In genomic region chr4:152605641-152606304, GRCh38 we compare ENCODE assay signal across 11 cellular contexts.
A peak's percentile ranks its signal among the peaks of the same experiment; 100 is the strongest.
DNase-seq lines count a peak whose midpoint lies in the region; ATAC-seq and TF ChIP-seq lines count a peak whose summit lies in the region.
"Had no signal": no experiment of that assay in that cellular context is flagged by ENCODE, and none has a peak within 500 bp of the region (broad histone marks: within the 10 kb centered on the region; RNA-seq: fewer than 3 reads in every experiment).

No MANE protein-coding gene starts in this region.

- H3K27ac ChIP-seq in VCaP (peak overlapping the region; percentile 58; the same call in 1 of the 2 replicates), skin epidermis (peak overlapping the region in 11 of 21 experiments; percentile 9 to 72 (median 48)), transverse colon (no peak overlapping the region)

- no peaks in the 10 kb centered on the region for H3K27me3 ChIP-seq in transverse colon
- H3K27me3 ChIP-seq: esophagus squamous epithelium had no signal

- intact Hi-C loops in left ventricle myocardium superior (cut with micrococcal nuclease) (no loop called here), transverse colon (cut with DNase I; ENCODE audit: low total_unique reads) (no loop called here)

- TF ChIP-seq CTCF in VCaP (conservative IDR thresholded peaks at IDR 0.05): no peak
- no peak for TF ChIP-seq CTCF in GM10248 (IDR thresholded peaks at IDR 0.05; ENCODE audit: control extremely low read depth, extremely low read depth, low read depth, missing control alignments)
- TF ChIP-seq CTCF in transverse colon (IDR thresholded peaks at IDR 0.05): no peak

- DNase-seq in HT1080 (ENCODE audit: low read depth) (peak; percentile 72), left ventricle myocardium superior (no peak), SIG-M5 treated with dmso at 0.1 percent for 504 hours (lab: John Stamatoyannopoulos, UW; ENCODE audit: unreplicated experiment) (no peak), GM10248 (ENCODE audit: extremely low spot score) (no peak), transverse colon (no peak), NCI-H226 (no peak)
- DNase-seq: activated gamma-delta T cell treated with Interleukin-2 at 50 U/mL for 16 hours, esophagus squamous epithelium, NCI-H187 treated with DMSO at 0.1 percent for 48 hours had no signal

- 70 to 81% methylated on average over 7 to 10 of the region's 10 CpGs for WGBS in transverse colon (ENCODE audit: low coverage in 1 of 2), 2 donors

- peaks cover 0 to 3% (median 0%) of the 10 kb centered on the region in 4 donors for H3K4me1 ChIP-seq in transverse colon

- H3K4me3 ChIP-seq in skin epidermis: no peak overlapping the region
- no peak overlapping the region for H3K4me3 ChIP-seq in transverse colon
- H3K4me3 ChIP-seq: esophagus squamous epithelium had no signal

- TF ChIP-seq EP300 in transverse colon (IDR thresholded peaks at IDR 0.05; ENCODE audit: low read depth): no peak

- no peak for TF ChIP-seq POLR2A in transverse colon (IDR thresholded peaks at IDR 0.05)

- POLR2A ChIA-PET in GM10248 (lab: Yijun Ruan, JAX): interaction anchor here (0.6 kb wide), 1 partner anchor 70 kb away, joined by 3 read pairs; the partner anchor contains the start of gene FBXW7

- in situ Hi-C loops in transverse colon (cut with MboI; ENCODE audit: low pct_ligation_motif_present in 1 of 4, low pct_unique_long_range_greater_than_20kb in 1 of 4, low sequenced_read_pairs in 3 of 4): no loop called here

- CTCF ChIA-PET in GM10248 (lab: Yijun Ruan, JAX): interaction anchor here (3.8 kb wide), 1 partner anchor 16 kb away, joined by 11 read pairs; no protein-coding TSS in a partner anchor

- no peaks in the 10 kb centered on the region for H3K9me3 ChIP-seq in transverse colon
- H3K9me3 ChIP-seq: esophagus squamous epithelium had no signal

- peak; percentile 78 for ATAC-seq in left ventricle myocardium superior

- no peaks in the 10 kb centered on the region for H3K36me3 ChIP-seq in transverse colon
- H3K36me3 ChIP-seq: esophagus squamous epithelium had no signal

Comparison
In these comparisons a context has a peak if more than half of its experiments do, and no peak if none do; other contexts are left out.
1. H3K27ac ChIP-seq: peak in VCaP (single experiment) and skin epidermis (11 of 21); none in transverse colon (0 of 4).